In the genomic region with DNA sequence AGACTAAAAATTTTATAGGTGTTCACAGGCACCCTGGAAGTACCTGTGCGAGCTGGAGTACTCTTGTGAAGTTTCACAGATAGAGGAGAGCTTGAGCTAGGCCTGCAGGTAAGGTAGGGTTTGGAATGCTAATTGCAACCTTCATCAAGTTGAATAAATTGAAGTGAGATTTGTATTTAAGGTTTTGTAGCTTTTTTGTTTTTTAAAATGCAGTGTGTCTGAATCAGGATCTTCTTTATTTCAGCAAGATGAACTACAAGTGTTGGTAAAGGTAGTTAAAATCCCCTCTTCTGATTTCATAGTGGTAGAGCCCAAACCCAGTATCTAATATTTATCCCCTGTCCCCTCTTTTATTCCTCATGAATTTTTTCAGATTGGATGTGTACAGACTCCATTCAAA, we compare ENCODE assay signal across 28 cellular contexts.
"Had no signal": no experiment of that assay in that cellular context is flagged by ENCODE, and none has a peak within 500 bp of the region (broad histone marks: within the 10 kb centered on the region; RNA-seq: fewer than 3 reads in every experiment).

No MANE protein-coding gene starts in this region.

- H3K4me3 Mint-ChIP-seq: mesothelial cell of epicardium; naive thymus-derived CD4-positive, alpha-beta T cell; nephron progenitor cell; stimulated activated effector memory CD8-positive, alpha-beta T cell treated with anti-CD3 and anti-CD28 coated beads, Interleukin-12 subunit alpha, Interleukin-12 subunit beta, amount 100 ng/mL, for 72 hours; stimulated activated naive CD8-positive, alpha-beta T cell treated with anti-CD3 and anti-CD28 coated beads, Interleukin-15, Interleukin-2, amounts not matched to agents 100 ng/mL and 50 ng/mL, for 24 hours had no signal

- DNase-seq: dorsolateral prefrontal cortex; effector CD4-positive, alpha-beta T cell; foreskin fibroblast; gastrocnemius medialis; head of caudate nucleus; left ventricle myocardium superior; mesenchymal stem cell; mucosa of descending colon; naive thymus-derived CD4-positive, alpha-beta T cell; nephron progenitor cell; occipital lobe; ovary; posterior cingulate gyrus; psoas muscle; right cardiac atrium; sigmoid colon; stimulated activated CD4-positive, alpha-beta T cell treated with anti-CD3 and anti-CD28 coated beads, Interleukin-2, amount 100 ng/mL, for 24 hours; stimulated activated CD4-positive, alpha-beta T cell treated with anti-CD3 and anti-CD28 coated beads, Interleukin-4, amount 100 ng/mL, for 24 hours; transverse colon; upper lobe of right lung; uterus had no signal

- H3K27ac Mint-ChIP-seq: mesothelial cell of epicardium; nephron progenitor cell; stimulated activated effector memory CD8-positive, alpha-beta T cell treated with anti-CD3 and anti-CD28 coated beads, Interleukin-12 subunit alpha, Interleukin-12 subunit beta, amount 100 ng/mL, for 72 hours; stimulated activated naive CD8-positive, alpha-beta T cell treated with anti-CD3 and anti-CD28 coated beads, Interleukin-15, Interleukin-2, amounts not matched to agents 100 ng/mL and 50 ng/mL, for 24 hours had no signal

- H3K9me3 ChIP-seq: gastrocnemius medialis, mucosa of descending colon, ovary, psoas muscle, sigmoid colon, thoracic aorta, transverse colon, upper lobe of right lung, uterus had no signal

- H3K27me3 ChIP-seq: dorsolateral prefrontal cortex, gastrocnemius medialis, ovary, sigmoid colon, transverse colon, upper lobe of right lung, uterus had no signal

- H3K9me3 Mint-ChIP-seq: mesothelial cell of epicardium; stimulated activated effector memory CD8-positive, alpha-beta T cell treated with anti-CD3 and anti-CD28 coated beads, Interleukin-12 subunit alpha, Interleukin-12 subunit beta, amount 100 ng/mL, for 72 hours had no signal

- H3K27ac ChIP-seq: dorsolateral prefrontal cortex, epithelial cell of prostate, gastrocnemius medialis, ovary, psoas muscle, sigmoid colon, thoracic aorta, transverse colon, upper lobe of right lung, uterus had no signal

- ATAC-seq: esophagus mucosa; gastrocnemius medialis; left ventricle myocardium superior; mucosa of descending colon; naive thymus-derived CD4-positive, alpha-beta T cell; psoas muscle; right cardiac atrium; stimulated activated effector memory CD8-positive, alpha-beta T cell treated with anti-CD3 and anti-CD28 coated beads, Interleukin-12 subunit alpha, Interleukin-12 subunit beta, amount 100 ng/mL, for 72 hours; upper lobe of right lung had no signal

- H3K36me3 ChIP-seq: gastrocnemius medialis, ovary, sigmoid colon, thoracic aorta, transverse colon, upper lobe of right lung, uterus had no signal

- H3K4me3 ChIP-seq: dorsolateral prefrontal cortex, gastrocnemius medialis, lung, mucosa of descending colon, ovary, psoas muscle, sigmoid colon, thoracic aorta, transverse colon, upper lobe of right lung, uterus had no signal

- H3K27me3 Mint-ChIP-seq: stimulated activated naive CD8-positive, alpha-beta T cell treated with anti-CD3 and anti-CD28 coated beads, Interleukin-15, Interleukin-2, amounts not matched to agents 100 ng/mL and 50 ng/mL, for 24 hours had no signal

- H3K36me3 Mint-ChIP-seq: mesothelial cell of epicardium; stimulated activated effector memory CD8-positive, alpha-beta T cell treated with anti-CD3 and anti-CD28 coated beads, Interleukin-12 subunit alpha, Interleukin-12 subunit beta, amount 100 ng/mL, for 72 hours had no signal
